In genomic region chr7:35253182-35253679, GRCh38 we compare ENCODE assay signal across 9 cellular contexts.
DNase-seq lines count a peak whose midpoint lies in the region; ATAC-seq and TF ChIP-seq lines count a peak whose summit lies in the region.
"Had no signal": no experiment of that assay in that cellular context is flagged by ENCODE, and none has a peak within 500 bp of the region (broad histone marks: within the 10 kb centered on the region; RNA-seq: fewer than 3 reads in every experiment).

No MANE protein-coding gene starts in this region.

- H3K9me3 ChIP-seq in NT2/D1 (ENCODE audit: insufficient read depth, low read length) (no peaks in the 10 kb centered on the region), neuron (ENCODE audit: low read length) (no peaks in the 10 kb centered on the region)

- TF ChIP-seq CTCF in fibroblast of pulmonary artery (IDR thresholded peaks at IDR 0.05; ENCODE audit: low read length, missing control alignments): no peak

- DNase-seq in ELF-1 (ENCODE audit: low read depth, low spot score): peak; percentile 56
- DNase-seq in NT2/D1 (ENCODE audit: low read depth, low spot score): no peak
- no peak for DNase-seq in fibroblast of pulmonary artery (ENCODE audit: low read depth)
- DNase-seq in ecto neural progenitor cell (ENCODE audit: low spot score): no peak
- no peak for DNase-seq in NCI-H146 (lab: John Stamatoyannopoulos, UW)
- DNase-seq: effector CD4-positive, alpha-beta T cell had no signal

- H3K27me3 ChIP-seq in NT2/D1 (ENCODE audit: insufficient read depth, insufficient read length) (peaks cover 99% of the 10 kb centered on the region), neuron (ENCODE audit: insufficient read depth, low read length) (peaks cover 100% of the 10 kb centered on the region)

- H3K36me3 ChIP-seq in NT2/D1 (ENCODE audit: insufficient read depth, insufficient read length, low read length) (no peaks in the 10 kb centered on the region), neuron (ENCODE audit: insufficient read depth, low read length) (no peaks in the 10 kb centered on the region)

- H3K9ac ChIP-seq in NT2/D1 (ENCODE audit: insufficient read length, low read depth): peak overlapping the region; percentile 71

- H3K4me1 ChIP-seq in NT2/D1 (ENCODE audit: insufficient read depth, insufficient read length) (peaks cover 6% of the 10 kb centered on the region), neuron (ENCODE audit: insufficient read depth, low read length) (no peaks in the 10 kb centered on the region)

- peak overlapping the region; percentile 63 for H3K4me3 ChIP-seq in NT2/D1 (ENCODE audit: insufficient read length, low read depth)
- peak overlapping the region; percentile 91 for H3K4me3 ChIP-seq in fibroblast of pulmonary artery (replicated peaks; ENCODE audit: low read depth, low read length)
- H3K4me3 ChIP-seq in neuron (ENCODE audit: low read length): peak overlapping the region; percentile 44

- peak overlapping the region; percentile 82 for H2AFZ ChIP-seq in neuron (ENCODE audit: low read depth, low read length)

- ATAC-seq in HG02840 (IDR thresholded peaks at IDR 0.05; ENCODE audit: low FRiP score, unreplicated experiment): no peak
- ATAC-seq in GM18517 (IDR thresholded peaks at IDR 0.05; ENCODE audit: unreplicated experiment): no peak
